In genomic region chr17:39365872-39366271, GRCh38 we compare ENCODE assay signal across 1 cellular context.
TF ChIP-seq lines count a peak whose summit lies in the region.

No MANE protein-coding gene starts in this region.

TF ChIP-seq in K562, 482 proteins besides CTCF, POLR2A, EP300 and RAD21 (continued from another document):
- no peak for TF ChIP-seq NR1H2 (CRISPR knock-in tag; IDR thresholded peaks at IDR 0.05)
- TF ChIP-seq MXD1 (CRISPR knock-in tag; IDR thresholded peaks at IDR 0.05; ENCODE audit: borderline replicate concordance, poor library complexity, severe bottlenecking), result no peak
- no peak for TF ChIP-seq ZNF224 (CRISPR knock-in tag; IDR thresholded peaks at IDR 0.05)
- 0 out of 2 replicates have a peak, but pooled peaks have one; percentile 5 for TF ChIP-seq LEF1 (IDR thresholded peaks at IDR 0.05)
